Comparison of ENCODE assay signal across 19 cellular contexts in the genomic region with DNA sequence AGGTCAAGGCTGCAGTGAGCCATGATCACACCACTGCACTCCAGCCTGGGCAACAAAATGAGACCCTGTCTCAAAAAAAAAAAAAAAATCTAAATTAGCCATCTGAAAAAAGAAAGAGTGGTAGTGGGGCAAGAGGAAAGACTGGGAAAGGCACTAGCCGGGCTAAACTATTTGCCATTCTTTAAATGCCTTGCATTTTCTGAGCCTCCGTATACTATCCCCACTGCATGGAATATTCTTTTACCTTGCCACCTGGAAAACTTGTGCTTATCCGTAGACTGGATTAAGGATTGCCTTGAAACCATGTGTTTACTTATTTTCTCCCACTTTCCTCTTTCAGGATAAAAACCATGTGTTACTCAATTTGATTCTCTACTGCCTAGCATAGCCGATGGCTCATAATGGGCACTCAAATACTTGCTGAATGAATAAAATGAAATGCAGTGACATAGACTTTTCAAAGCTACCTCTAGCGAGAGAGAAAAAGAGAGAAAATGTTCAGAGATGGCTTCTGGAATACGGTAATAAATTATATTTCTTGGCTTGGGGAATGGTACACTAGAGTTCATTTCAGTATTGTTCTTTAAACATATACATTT.
"Had no signal": no experiment of that assay in that cellular context is flagged by ENCODE, and none has a peak within 500 bp of the region (broad histone marks: within the 10 kb centered on the region; RNA-seq: fewer than 3 reads in every experiment).

No MANE protein-coding gene starts in this region.

- DNase-seq: activated CD4-positive, alpha-beta T cell treated with anti-CD3 and anti-CD28 coated beads for 1 hour; activated CD4-positive, alpha-beta T cell treated with anti-CD3 and anti-CD28 coated beads, Interleukin-2, amount 50 U/mL, for 1 hour; activated CD8-positive, alpha-beta memory T cell treated with anti-CD3 and anti-CD28 coated beads for 24 hours; activated CD8-positive, alpha-beta memory T cell treated with anti-CD3 and anti-CD28 coated beads, Interleukin-2, amount 50 U/mL, for 4 hours; activated T-cell treated with anti-CD3 and anti-CD28 coated beads, Interleukin-2, amount 50 U/mL, for 24 hours; amygdala; cerebellar nuclear complex; foreskin keratinocyte; lower lobe of right lung; naive thymus-derived CD4-positive, alpha-beta T cell; retina; sigmoid colon; stimulated activated CD4-positive, alpha-beta T cell treated with anti-CD3 and anti-CD28 coated beads, Interleukin-15, amount 100 ng/mL, for 24 hours; stimulated activated naive B cell treated with anti-CD40 and anti-IgM and Interleukin-4, amounts not matched to agents 10 μg/mL and 1 μg/mL and 100 μg/mL, for 72 hours; transverse colon; WERI-Rb-1 had no signal

- H3K4me2 ChIP-seq: smooth muscle cell had no signal

- H3K27me3 ChIP-seq: foreskin keratinocyte, sigmoid colon, transverse colon had no signal

- H3K9me3 ChIP-seq: lower lobe of right lung, sigmoid colon, transverse colon had no signal

- H3K27ac ChIP-seq: coronary artery, epithelial cell of prostate, foreskin keratinocyte, lower lobe of right lung, sigmoid colon, transverse colon, WERI-Rb-1 had no signal

- H3K4me3 ChIP-seq: coronary artery, lower lobe of right lung, sigmoid colon, smooth muscle cell, transverse colon had no signal

- H3K4me1 ChIP-seq: lower lobe of right lung, sigmoid colon, transverse colon had no signal

- H3K36me3 ChIP-seq: lower lobe of right lung, sigmoid colon, transverse colon, WERI-Rb-1 had no signal
